Comparison of ENCODE assay signal across 8 cellular contexts in the genomic region with DNA sequence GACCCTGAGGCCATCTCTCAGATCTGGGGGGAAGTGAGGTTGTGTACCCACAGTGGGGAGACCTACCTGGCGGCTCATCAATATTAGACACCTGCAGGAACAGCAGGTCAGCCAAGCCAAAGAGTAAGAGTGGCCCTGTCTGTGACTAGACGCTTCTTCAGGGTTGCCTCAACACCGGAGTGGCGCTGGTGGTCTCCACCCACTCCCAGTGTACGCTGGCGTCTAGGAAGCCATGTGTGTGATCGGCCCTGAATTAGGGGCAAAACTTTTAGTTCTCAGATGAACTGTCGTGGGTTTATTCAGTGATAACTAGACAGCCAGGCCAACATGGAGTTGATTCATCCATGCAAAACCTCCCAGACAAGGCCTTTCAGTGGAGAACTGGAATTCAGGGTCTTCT.
DNase-seq lines count a peak whose midpoint lies in the region; ATAC-seq and TF ChIP-seq lines count a peak whose summit lies in the region.
"Not testable (repeated sequence)": the region's sequence is repeated elsewhere in the genome, so short reads cannot be mapped to it uniquely, and the experiment has no call there.

No MANE protein-coding gene starts in this region.

- intact Hi-C loops in CD4-positive, alpha-beta T cell (cut with DNase I, micrococcal nuclease); activated CD8-positive, alpha-beta T cell treated with anti-CD3 and anti-CD28 coated beads for 36 hours (cut with micrococcal nuclease); Right ventricle myocardium inferior (cut with DNase I): not testable (repeated sequence)

- TF ChIP-seq CTCF in CD4-positive, alpha-beta T cell (IDR thresholded peaks at IDR 0.05); activated CD8-positive, alpha-beta T cell treated with anti-CD3 and anti-CD28 coated beads for 36 hours (IDR thresholded peaks at IDR 0.05): not testable (repeated sequence)

- POLR2A ChIA-PET in CD4-positive, alpha-beta T cell (lab: Charles Lee); activated CD8-positive, alpha-beta T cell treated with anti-CD3 and anti-CD28 coated beads for 36 hours (lab: Charles Lee): not testable (repeated sequence)

- not testable (repeated sequence) for H3K27me3 Mint-ChIP-seq in CD4-positive, alpha-beta T cell; IgD-negative memory B cell; activated CD8-positive, alpha-beta T cell treated with anti-CD3 and anti-CD28 coated beads for 36 hours; activated naive CD8-positive, alpha-beta T cell; natural killer cell treated with Interleukin-12 subunit alpha and Interleukin-12 subunit beta and Interleukin-15 and Interleukin-18, amount 100 ng/mL, for 72 hours; stimulated activated naive CD8-positive, alpha-beta T cell treated with anti-CD3 and anti-CD28 coated beads, Interleukin-15, amount 100 ng/mL, for 72 hours

- H3K27ac ChIP-seq in CD4-positive, alpha-beta T cell (ENCODE audit: low read depth, low read length) = not testable (repeated sequence)

- peaks cover 31% of the 10 kb centered on the region for H3K4me1 Mint-ChIP-seq in CD4-positive, alpha-beta T cell (ENCODE audit: low read depth)
- peaks cover 26 to 32% (median 26%) of the 10 kb centered on the region in 3 donors for H3K4me1 Mint-ChIP-seq in IgD-negative memory B cell
- peaks cover 40% of the 10 kb centered on the region for H3K4me1 Mint-ChIP-seq in activated CD8-positive, alpha-beta T cell treated with anti-CD3 and anti-CD28 coated beads for 36 hours (ENCODE audit: low read depth)
- peaks cover 24% of the 10 kb centered on the region for H3K4me1 Mint-ChIP-seq in activated naive CD8-positive, alpha-beta T cell (ENCODE audit: low read depth)
- H3K4me1 Mint-ChIP-seq in natural killer cell treated with Interleukin-12 subunit alpha and Interleukin-12 subunit beta and Interleukin-15 and Interleukin-18, amount 100 ng/mL, for 72 hours (ENCODE audit: low read depth in 2 of 2) = peaks cover 8 to 18% of the 10 kb centered on the region in 2 donors
- H3K4me1 Mint-ChIP-seq in stimulated activated naive CD8-positive, alpha-beta T cell treated with anti-CD3 and anti-CD28 coated beads, Interleukin-15, amount 100 ng/mL, for 72 hours = peaks cover 55% of the 10 kb centered on the region

- CTCF ChIA-PET in CD4-positive, alpha-beta T cell (lab: Charles Lee); activated CD8-positive, alpha-beta T cell treated with anti-CD3 and anti-CD28 coated beads for 36 hours (lab: Charles Lee): not testable (repeated sequence)

- not testable (repeated sequence) for H3K4me3 Mint-ChIP-seq in CD4-positive, alpha-beta T cell; activated CD8-positive, alpha-beta T cell treated with anti-CD3 and anti-CD28 coated beads for 36 hours; activated naive CD8-positive, alpha-beta T cell
- H3K4me3 Mint-ChIP-seq in IgD-negative memory B cell = peak overlapping the region in 1 of 4 donors; percentile 71
- H3K4me3 Mint-ChIP-seq in natural killer cell treated with Interleukin-12 subunit alpha and Interleukin-12 subunit beta and Interleukin-15 and Interleukin-18, amount 100 ng/mL, for 72 hours = peak overlapping the region; percentile 27
- H3K4me3 Mint-ChIP-seq in stimulated activated naive CD8-positive, alpha-beta T cell treated with anti-CD3 and anti-CD28 coated beads, Interleukin-15, amount 100 ng/mL, for 72 hours = peak overlapping the region; percentile 15 to 28

- H3K9me3 Mint-ChIP-seq in CD4-positive, alpha-beta T cell; IgD-negative memory B cell; activated CD8-positive, alpha-beta T cell treated with anti-CD3 and anti-CD28 coated beads for 36 hours; activated naive CD8-positive, alpha-beta T cell (ENCODE audit: low read depth); natural killer cell treated with Interleukin-12 subunit alpha and Interleukin-12 subunit beta and Interleukin-15 and Interleukin-18, amount 100 ng/mL, for 72 hours; stimulated activated naive CD8-positive, alpha-beta T cell treated with anti-CD3 and anti-CD28 coated beads, Interleukin-15, amount 100 ng/mL, for 72 hours: not testable (repeated sequence)

- H3K36me3 Mint-ChIP-seq in CD4-positive, alpha-beta T cell (ENCODE audit: low read depth); IgD-negative memory B cell; activated naive CD8-positive, alpha-beta T cell; natural killer cell treated with Interleukin-12 subunit alpha and Interleukin-12 subunit beta and Interleukin-15 and Interleukin-18, amount 100 ng/mL, for 72 hours: not testable (repeated sequence)
- H3K36me3 Mint-ChIP-seq in activated CD8-positive, alpha-beta T cell treated with anti-CD3 and anti-CD28 coated beads for 36 hours (ENCODE audit: low read depth) = peaks cover 28% of the 10 kb centered on the region

- peak overlapping the region; percentile 62 for H3K27ac Mint-ChIP-seq in CD4-positive, alpha-beta T cell
- H3K27ac Mint-ChIP-seq in IgD-negative memory B cell = peak overlapping the region; percentile 43 to 97 (median 96)
- H3K27ac Mint-ChIP-seq in activated CD8-positive, alpha-beta T cell treated with anti-CD3 and anti-CD28 coated beads for 36 hours = peak overlapping the region; percentile 86
- peak overlapping the region; percentile 92 for H3K27ac Mint-ChIP-seq in activated naive CD8-positive, alpha-beta T cell
- peak overlapping the region; percentile 43 to 77 for H3K27ac Mint-ChIP-seq in natural killer cell treated with Interleukin-12 subunit alpha and Interleukin-12 subunit beta and Interleukin-15 and Interleukin-18, amount 100 ng/mL, for 72 hours
- peak overlapping the region in 1 of 2 donors; percentile 7 for H3K27ac Mint-ChIP-seq in stimulated activated naive CD8-positive, alpha-beta T cell treated with anti-CD3 and anti-CD28 coated beads, Interleukin-15, amount 100 ng/mL, for 72 hours

- not testable (repeated sequence) for ATAC-seq in CD4-positive, alpha-beta T cell (ENCODE audit: poor library complexity); activated CD8-positive, alpha-beta T cell treated with anti-CD3 and anti-CD28 coated beads for 36 hours; Right ventricle myocardium inferior; natural killer cell treated with Interleukin-12 subunit alpha and Interleukin-12 subunit beta and Interleukin-15 and Interleukin-18, amount 100 ng/mL, for 72 hours; stimulated activated naive CD8-positive, alpha-beta T cell treated with anti-CD3 and anti-CD28 coated beads, Interleukin-15, amount 100 ng/mL, for 72 hours

- not testable (repeated sequence) for H3K9me3 ChIP-seq in CD4-positive, alpha-beta T cell (ENCODE audit: control insufficient read depth, low read length)

- H3K27me3 ChIP-seq in CD4-positive, alpha-beta T cell (ENCODE audit: control insufficient read depth, insufficient read depth, low read length) = not testable (repeated sequence)

- DNase-seq in CD4-positive, alpha-beta T cell; activated CD8-positive, alpha-beta T cell treated with anti-CD3 and anti-CD28 coated beads for 36 hours; natural killer cell treated with Interleukin-12 subunit alpha and Interleukin-12 subunit beta and Interleukin-15 and Interleukin-18, amount 100 ng/mL, for 72 hours (ENCODE audit: low spot score); stimulated activated naive CD8-positive, alpha-beta T cell treated with anti-CD3 and anti-CD28 coated beads, Interleukin-15, amount 100 ng/mL, for 72 hours: not testable (repeated sequence)
- DNase-seq in RPMI8226 (peak; percentile 2), Right ventricle myocardium inferior (ENCODE audit: missing footprints) (peak; percentile 27)
